ENCODE assay signal across 1 cellular context in the genomic region with DNA sequence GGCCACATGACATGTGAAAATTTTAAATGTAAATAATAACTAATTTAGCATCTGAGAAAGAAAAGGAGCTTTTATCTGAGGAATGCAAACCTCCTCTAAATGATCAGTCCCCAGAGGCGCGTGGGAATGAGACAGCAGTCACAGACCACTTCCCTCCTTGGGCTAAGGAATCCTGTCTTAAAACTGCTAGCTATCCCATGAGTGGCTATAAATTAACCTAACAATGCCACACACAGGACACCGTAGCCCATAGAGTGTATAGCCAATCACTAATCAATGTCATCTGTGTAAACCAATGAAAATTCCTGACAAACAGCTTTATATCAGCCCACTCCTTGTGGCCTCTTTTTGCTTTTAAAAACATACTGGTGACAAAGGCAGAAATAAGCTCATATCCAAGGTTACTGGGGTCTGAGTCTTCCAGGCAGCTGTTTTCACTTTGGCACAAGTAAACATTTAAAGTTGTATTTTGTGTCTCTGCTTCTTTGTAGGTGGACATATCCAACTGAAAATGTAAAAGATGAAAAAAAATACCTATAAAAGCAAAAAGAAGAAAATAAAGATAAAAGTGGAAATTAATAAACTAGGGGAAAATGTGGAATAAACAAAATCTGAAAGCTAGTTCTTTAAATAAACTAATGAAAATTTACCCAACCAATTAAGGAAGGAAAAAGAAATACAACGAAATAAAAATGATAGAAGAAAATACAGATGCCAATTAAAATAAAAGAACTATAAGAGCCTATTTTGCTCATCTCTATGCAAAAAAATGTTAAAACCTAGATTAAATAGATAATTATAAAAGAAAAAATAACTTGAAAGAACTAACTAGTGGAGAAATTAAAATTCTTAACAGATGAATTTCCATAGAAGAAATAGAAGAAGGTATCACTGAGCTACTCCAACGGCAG.
TF ChIP-seq lines count a peak whose summit lies in the region.

No MANE protein-coding gene starts in this region.

TF ChIP-seq in H1, 55 proteins besides CTCF, POLR2A, EP300 and RAD21:
- TF ChIP-seq TAF7 (optimal IDR thresholded peaks at IDR 0.05; ENCODE audit: borderline replicate concordance, low read depth, low read length) (no peak), POLR2AphosphoS5 (IDR thresholded peaks at IDR 0.05; ENCODE audit: low read depth, low read length) (no peak), TCF12 (IDR thresholded peaks at IDR 0.05; ENCODE audit: low read depth, low read length) (no peak), CEBPB (IDR thresholded peaks at IDR 0.05; ENCODE audit: low read depth, low read length) (no peak), CHD2 (IDR thresholded peaks at IDR 0.05; ENCODE audit: low read length) (no peak), SIRT6 (IDR thresholded peaks at IDR 0.05; ENCODE audit: low read length) (no peak), TEAD4 (IDR thresholded peaks at IDR 0.05; ENCODE audit: low read depth, low read length) (no peak), RXRA (IDR thresholded peaks at IDR 0.05; ENCODE audit: insufficient read depth, low read depth, low read length) (no peak), SUZ12 (IDR thresholded peaks at IDR 0.05; ENCODE audit: low read length) (no peak), CREB1 (IDR thresholded peaks at IDR 0.05) (no peak), EGR1 (IDR thresholded peaks at IDR 0.05; ENCODE audit: borderline replicate concordance, low read depth, low read length) (no peak), SAP30 (IDR thresholded peaks at IDR 0.05; ENCODE audit: insufficient read depth, insufficient replicate concordance, low read length) (no peak), CBX8 (IDR thresholded peaks at IDR 0.05; ENCODE audit: borderline replicate concordance, low read depth, low read length) (no peak), RNF2 (IDR thresholded peaks at IDR 0.05; ENCODE audit: borderline replicate concordance, low read depth, low read length, missing control alignments, poor library complexity, severe bottlenecking) (no peak), POU5F1 (IDR thresholded peaks at IDR 0.05; ENCODE audit: low read depth, low read length) (no peak), PHF8 (conservative IDR thresholded peaks at IDR 0.05; ENCODE audit: low read depth, low read length) (no peak), SIN3A (conservative IDR thresholded peaks at IDR 0.05 in 1 of 2, IDR thresholded peaks at IDR 0.05 in 1 of 2; ENCODE audit: low read depth in 1 of 2, low read length in 2 of 2) (no peak), RFX5 (IDR thresholded peaks at IDR 0.05; ENCODE audit: borderline replicate concordance, low read depth, low read length) (no peak)
